Comparison of ENCODE assay signal across 24 cellular contexts in the genomic region with DNA sequence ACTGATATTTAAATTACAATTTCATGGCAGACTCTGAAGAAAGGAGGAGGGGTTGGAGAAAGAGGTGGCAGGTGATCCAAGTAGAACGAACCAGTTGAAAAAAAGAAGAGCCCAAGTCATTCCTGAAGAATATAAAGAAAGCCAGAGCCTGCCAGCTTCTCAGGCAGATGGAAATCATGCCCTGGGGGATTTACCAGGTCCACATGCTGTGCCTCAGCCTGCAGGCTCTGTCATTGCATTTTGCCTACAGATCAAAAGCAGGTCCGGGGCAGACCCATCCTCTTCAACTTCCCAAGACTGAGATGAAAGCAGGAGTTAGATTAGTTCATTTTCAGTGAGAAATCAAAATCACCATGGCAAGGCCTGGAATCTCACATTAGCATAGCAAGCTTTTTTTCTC. TPM values are rescaled to one million over a fixed set of nuclear protein-coding genes. Genes with fewer than 3 reads are reported as not detected.
"Had no signal": no experiment of that assay in that cellular context is flagged by ENCODE, and none has a peak within 500 bp of the region (broad histone marks: within the 10 kb centered on the region; RNA-seq: fewer than 3 reads in every experiment).

No MANE protein-coding gene starts in this region.

- H3K27ac Mint-ChIP-seq: natural killer cell; stimulated activated memory B cell treated with anti-CD40 and anti-IgM and Interleukin-4, amounts not matched to agents 10 μg/mL and 1 μg/mL and 100 μg/mL, for 72 hours had no signal

- H3K4me3 ChIP-seq: dorsolateral prefrontal cortex, lower lobe of right lung, ovary, psoas muscle, sigmoid colon, spleen, testis, tibial nerve, upper lobe of right lung, uterus had no signal

- H3K36me3 Mint-ChIP-seq: stimulated activated memory B cell treated with anti-CD40 and anti-IgM and Interleukin-4, amounts not matched to agents 10 μg/mL and 1 μg/mL and 100 μg/mL, for 72 hours had no signal

- H3K4me3 Mint-ChIP-seq: natural killer cell; stimulated activated memory B cell treated with anti-CD40 and anti-IgM and Interleukin-4, amounts not matched to agents 10 μg/mL and 1 μg/mL and 100 μg/mL, for 72 hours had no signal

- H3K9me3 ChIP-seq: lower lobe of right lung, sigmoid colon, testis, upper lobe of right lung, uterus had no signal

- H3K4me1 Mint-ChIP-seq: natural killer cell; stimulated activated memory B cell treated with anti-CD40 and anti-IgM and Interleukin-4, amounts not matched to agents 10 μg/mL and 1 μg/mL and 100 μg/mL, for 72 hours had no signal

- H3K27ac ChIP-seq: dorsolateral prefrontal cortex, lower lobe of right lung, ovary, psoas muscle, sigmoid colon, spleen, testis, tibial nerve, upper lobe of right lung, uterus had no signal

- H3K36me3 ChIP-seq: lower lobe of right lung, ovary, sigmoid colon, spleen, tibial nerve, upper lobe of right lung, uterus had no signal

- DNase-seq: cortex of kidney; dorsolateral prefrontal cortex; effector CD4-positive, alpha-beta T cell; head of caudate nucleus; left ventricle myocardium superior; lower lobe of right lung; natural killer cell; occipital lobe; ovary; posterior cingulate gyrus; psoas muscle; right cardiac atrium; sigmoid colon; spleen; stimulated activated CD4-positive, alpha-beta T cell treated with anti-CD3 and anti-CD28 coated beads, Interleukin-4, amount 100 ng/mL, for 4 hours; stimulated activated naive CD8-positive, alpha-beta T cell treated with anti-CD3 and anti-CD28 coated beads, Interleukin-15, Interleukin-2, amounts not matched to agents 100 U/mL and 50 U/mL, for 24 hours; substantia nigra; testis; upper lobe of right lung; uterus had no signal

RNA-seq across cellular contexts. Expression of a gene that starts 48.5 kb away (rescaled TPM):
- total RNA-seq: frontal cortex, lower lobe of right lung, mononuclear cell, natural killer cell, occipital lobe, tibial nerve had no signal
